Comparison of ENCODE assay signal across 8 cellular contexts in the genomic region with DNA sequence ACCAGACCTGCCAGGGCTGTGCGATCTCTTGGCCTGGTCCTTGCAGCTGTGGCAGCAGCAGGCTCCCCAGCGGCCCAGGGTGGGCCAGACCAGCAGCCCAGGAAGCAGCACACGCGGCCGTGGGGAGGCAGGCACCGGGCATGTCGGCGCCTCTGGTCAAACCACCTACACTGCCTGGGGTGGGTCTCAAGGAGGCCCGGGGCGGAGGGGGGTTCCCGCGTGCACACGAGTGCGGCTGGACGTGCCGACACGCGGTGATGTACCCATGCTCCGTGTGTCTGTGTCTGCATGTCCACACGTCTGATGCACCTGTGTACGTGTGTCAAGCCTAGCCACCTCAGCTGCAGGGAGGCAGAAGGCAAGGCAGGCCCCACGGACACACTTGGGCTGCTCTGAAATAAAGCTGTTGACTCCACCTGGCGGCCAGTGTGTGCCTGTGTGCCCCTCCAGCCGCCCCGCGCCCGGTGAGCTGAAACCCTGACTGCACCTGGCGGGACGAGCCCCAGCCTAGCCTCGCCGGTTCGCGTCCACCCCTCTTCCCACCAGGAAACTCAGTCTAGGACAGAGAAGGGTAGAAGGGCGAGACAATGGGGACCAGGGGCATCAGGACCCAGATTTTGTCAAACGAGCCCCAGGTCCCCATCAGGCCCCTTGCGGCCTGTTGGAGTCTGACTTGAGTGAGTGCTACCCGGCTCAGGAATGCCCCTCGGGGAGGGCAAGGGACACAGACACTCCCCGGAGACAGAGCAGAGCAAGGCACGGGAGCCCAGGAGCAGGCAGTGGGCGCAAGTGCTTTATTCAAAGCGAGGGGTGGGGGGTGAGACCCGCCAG. TPM values are rescaled to one million over a fixed set of nuclear protein-coding genes. Genes with fewer than 3 reads are reported as not detected.
DNase-seq lines count a peak whose midpoint lies in the region; ATAC-seq and TF ChIP-seq lines count a peak whose summit lies in the region.

No MANE protein-coding gene starts in this region.

- no peaks in the 10 kb centered on the region for H3K9me3 ChIP-seq in BLaER1
- no peaks in the 10 kb centered on the region for H3K9me3 ChIP-seq in HAP-1
- H3K9me3 ChIP-seq in mucosa of stomach (ENCODE audit: control insufficient read depth, low read length), result no peaks in the 10 kb centered on the region
- H3K9me3 ChIP-seq in tibial nerve, result no peaks in the 10 kb centered on the region

- no peak overlapping the region for H3K4me3 Mint-ChIP-seq in effector memory CD8-positive, alpha-beta T cell

- no peak for TF ChIP-seq POLR2A in tibial nerve (IDR thresholded peaks at IDR 0.05)

- H3K27me3 Mint-ChIP-seq in effector memory CD8-positive, alpha-beta T cell, result no peaks in the 10 kb centered on the region

- peaks cover 26% of the 10 kb centered on the region for H4K20me1 ChIP-seq in BLaER1

- no peak overlapping the region for H3K27ac ChIP-seq in BLaER1
- no peak overlapping the region for H3K27ac ChIP-seq in tibial nerve

- WGBS in tibial nerve, 2 donors, result 62 to 65% methylated on average over 18 to 34 of the region's 43 CpGs

- H3K27me3 ChIP-seq in BLaER1, result no peaks in the 10 kb centered on the region
- H3K27me3 ChIP-seq in HAP-1 (ENCODE audit: low read depth), result no peaks in the 10 kb centered on the region
- H3K27me3 ChIP-seq in mucosa of stomach (ENCODE audit: control insufficient read depth, insufficient read depth, low read length), result peaks cover 12% of the 10 kb centered on the region
- H3K27me3 ChIP-seq in tibial nerve, result peaks cover 0 to 4% of the 10 kb centered on the region in 2 donors

- TF ChIP-seq CTCF in tibial nerve (IDR thresholded peaks at IDR 0.05), result peak; percentile 22 to 83 (median 42)

- no peak overlapping the region for H3K9ac ChIP-seq in BLaER1
- H3K9ac ChIP-seq in mucosa of stomach (ENCODE audit: low read length), result peak overlapping the region; percentile 34

- peak overlapping the region in 1 of 2 donors; percentile 67 for H3K27ac Mint-ChIP-seq in effector memory CD8-positive, alpha-beta T cell

- H3K4me1 Mint-ChIP-seq in effector memory CD8-positive, alpha-beta T cell (ENCODE audit: low read depth in 2 of 2), result peaks cover 0 to 5% of the 10 kb centered on the region in 2 donors

- H3K4me1 ChIP-seq in BLaER1 (peaks cover 22% of the 10 kb centered on the region), HAP-1 (no peaks in the 10 kb centered on the region), mucosa of stomach (ENCODE audit: control insufficient read depth, insufficient read depth, low read length) (peaks cover 19% of the 10 kb centered on the region), tibial nerve (peaks cover 0 to 18% (median 3%) of the 10 kb centered on the region in 4 donors)

- H3K9me3 Mint-ChIP-seq in effector memory CD8-positive, alpha-beta T cell, result no peaks in the 10 kb centered on the region

- DNase-seq in HAP-1 (ENCODE audit: low spot score in 2 of 2), result peak; percentile 52 to 81
- peak; percentile 78 to 94 for DNase-seq in NCI-H526 (lab: John Stamatoyannopoulos, UW)
- DNase-seq in activated CD4-positive, alpha-beta T cell treated with anti-CD3 and anti-CD28 coated beads, Interleukin-2, amount 50 U/mL, for 48 hours, result peak; percentile 63 to 70
- peak in 2 of 3 experiments; percentile 55 to 56 for DNase-seq in effector memory CD8-positive, alpha-beta T cell
- DNase-seq in tibial nerve (ENCODE audit: low spot score in 2 of 2), result peak in 1 of 2 donors; percentile 48

- peak overlapping the region; percentile 36 for H3K4me2 ChIP-seq in BLaER1

- in situ Hi-C loops in HAP-1 (cut with MboI; ENCODE audit: low sequenced_read_pairs), result no loop called here

- H3K36me3 ChIP-seq in BLaER1 (peaks cover 34% of the 10 kb centered on the region), HAP-1 (replicated peaks) (no peaks in the 10 kb centered on the region; the same call in 1 of the 2 replicates), mucosa of stomach (ENCODE audit: control insufficient read depth, insufficient read depth, low read length) (no peaks in the 10 kb centered on the region), tibial nerve (peaks cover 0 to 47% (median 0%) of the 10 kb centered on the region in 3 donors)

- peak; percentile 86 for ATAC-seq in effector memory CD8-positive, alpha-beta T cell (replicated peaks)
- no peak for ATAC-seq in GM18519 (IDR thresholded peaks at IDR 0.05; ENCODE audit: low FRiP score, unreplicated experiment)

- no peak overlapping the region for H3K4me3 ChIP-seq in BLaER1
- H3K4me3 ChIP-seq in HAP-1, result no peak overlapping the region
- no peak overlapping the region for H3K4me3 ChIP-seq in mucosa of stomach (ENCODE audit: low read length)
- H3K4me3 ChIP-seq in tibial nerve, result no peak overlapping the region

- TF ChIP-seq EP300 in tibial nerve (IDR thresholded peaks at IDR 0.05), result no peak

- peaks cover 4% of the 10 kb centered on the region for H3K36me3 Mint-ChIP-seq in effector memory CD8-positive, alpha-beta T cell (ENCODE audit: insufficient read depth)

RNA-seq across cellular contexts. Expression of a gene that starts 11.6 kb away (rescaled TPM):
- total RNA-seq in tibial nerve, result 10 to 100 TPM in 2 of 4 donors, 1 to 10 TPM in 2; 5.4 to 14.9 (median 9.8) TPM

RNA-seq across cellular contexts. Expression of a gene that starts 15.9 kb away (rescaled TPM):
- 100 to 1,000 TPM in 1 of 4 donors, 10 to 100 TPM in 3; 34.3 to 125 (median 69.6) TPM for total RNA-seq in tibial nerve

RNA-seq across cellular contexts. Expression of a gene that starts 16.6 kb away (rescaled TPM):
- total RNA-seq in tibial nerve, result 10 to 100 TPM; 17.5 to 22.2 (median 19.7) TPM

RNA-seq across cellular contexts. Expression of a gene that starts 18.2 kb away (rescaled TPM):
- total RNA-seq in tibial nerve, result 10 to 100 TPM; 42.2 to 61.0 (median 53.5) TPM

RNA-seq across cellular contexts. Expression of a gene that starts 32.6 kb away (rescaled TPM):
- total RNA-seq in tibial nerve, result 100 to 1,000 TPM; 118 to 241 (median 157) TPM
